16 cellular contexts compared by ENCODE assay signal in genomic region chr2:11092693-11093335, GRCh38.
"Had no signal": no experiment of that assay in that cellular context is flagged by ENCODE, and none has a peak within 500 bp of the region (broad histone marks: within the 10 kb centered on the region; RNA-seq: fewer than 3 reads in every experiment).

No MANE protein-coding gene starts in this region.

- H3K4me1 Mint-ChIP-seq: activated naive CD8-positive, alpha-beta T cell treated with anti-CD3 and anti-CD28 coated beads for 36 hours had no signal

- H3K4me3 Mint-ChIP-seq: activated naive CD8-positive, alpha-beta T cell treated with anti-CD3 and anti-CD28 coated beads for 36 hours; nephron progenitor cell had no signal

- H3K9ac ChIP-seq: parathyroid adenoma had no signal

- H3K36me3 ChIP-seq: heart right ventricle, left lung, tibial artery had no signal

- ATAC-seq: heart right ventricle, left lung had no signal

- H3K4me1 ChIP-seq: left lung, parathyroid adenoma, tibial artery had no signal

- H3K27ac ChIP-seq: heart right ventricle, left lung, parathyroid adenoma, skin epidermis, tibial artery, VCaP had no signal

- DNase-seq: activated CD4-positive, alpha-beta T cell treated with anti-CD3 and anti-CD28 coated beads for 4 hours; activated effector memory CD4-positive, alpha-beta T cell treated with Interleukin-2 at 50 U/mL for 16 hours; activated naive CD8-positive, alpha-beta T cell treated with anti-CD3 and anti-CD28 coated beads for 36 hours; activated T-cell treated with anti-CD3 and anti-CD28 coated beads, Interleukin-2, amount 50 U/mL, for 1 hour; aorta; dorsolateral prefrontal cortex; heart right ventricle; left lung; nephron progenitor cell; stimulated activated CD4-positive, alpha-beta T cell treated with anti-CD3 and anti-CD28 coated beads, Interleukin-4, amount 100 ng/mL, for 4 hours; SW 1271; T1000 had no signal

- H3K79me2 ChIP-seq: parathyroid adenoma had no signal

- H3K27ac Mint-ChIP-seq: activated naive CD8-positive, alpha-beta T cell treated with anti-CD3 and anti-CD28 coated beads for 36 hours; nephron progenitor cell had no signal

- H3K9me3 ChIP-seq: heart right ventricle, left lung, tibial artery had no signal

- H3K36me3 Mint-ChIP-seq: activated naive CD8-positive, alpha-beta T cell treated with anti-CD3 and anti-CD28 coated beads for 36 hours had no signal

- H3K27me3 ChIP-seq: dorsolateral prefrontal cortex, left lung had no signal

- H3K4me3 ChIP-seq: dorsolateral prefrontal cortex, heart right ventricle, left lung, skin epidermis, tibial artery had no signal

- H3K9me3 Mint-ChIP-seq: activated naive CD8-positive, alpha-beta T cell treated with anti-CD3 and anti-CD28 coated beads for 36 hours; nephron progenitor cell had no signal

- H3K27me3 Mint-ChIP-seq: activated naive CD8-positive, alpha-beta T cell treated with anti-CD3 and anti-CD28 coated beads for 36 hours had no signal
